1 cellular context compared by ENCODE assay signal in the genomic region with DNA sequence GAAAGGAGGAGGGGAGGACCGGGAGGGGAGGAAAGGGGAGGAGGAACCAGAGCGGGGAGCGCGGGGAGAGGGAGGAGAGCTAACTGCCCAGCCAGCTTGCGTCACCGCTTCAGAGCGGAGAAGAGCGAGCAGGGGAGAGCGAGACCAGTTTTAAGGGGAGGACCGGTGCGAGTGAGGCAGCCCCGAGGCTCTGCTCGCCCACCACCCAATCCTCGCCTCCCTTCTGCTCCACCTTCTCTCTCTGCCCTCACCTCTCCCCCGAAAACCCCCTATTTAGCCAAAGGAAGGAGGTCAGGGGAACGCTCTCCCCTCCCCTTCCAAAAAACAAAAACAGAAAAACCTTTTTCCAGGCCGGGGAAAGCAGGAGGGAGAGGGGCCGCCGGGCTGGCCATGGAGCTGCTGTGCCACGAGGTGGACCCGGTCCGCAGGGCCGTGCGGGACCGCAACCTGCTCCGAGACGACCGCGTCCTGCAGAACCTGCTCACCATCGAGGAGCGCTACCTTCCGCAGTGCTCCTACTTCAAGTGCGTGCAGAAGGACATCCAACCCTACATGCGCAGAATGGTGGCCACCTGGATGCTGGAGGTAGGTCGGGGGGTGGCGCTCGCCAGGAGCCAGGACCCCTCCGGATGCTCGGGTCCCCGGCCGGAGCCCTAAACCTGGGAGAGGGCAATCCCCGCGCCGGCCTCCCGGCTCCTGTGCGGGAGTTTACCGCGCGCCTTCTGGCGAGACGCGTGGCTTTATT.
TF ChIP-seq lines count a peak whose summit lies in the region.

Gene CCND2 (plus strand): TSS at position 112 of the 745 bp plus-strand sequence. CDS start 279 bp downstream, at position 391.

TF ChIP-seq in HEK293, 187 proteins besides CTCF, POLR2A, EP300 and RAD21 (continued from another document and continues in another):
- TF ChIP-seq KLF16 (tag by site-specific recombination; IDR thresholded peaks at IDR 0.05) (peak; percentile 87; the same call in 1 of the 2 replicates), BCL11B (tag by site-specific recombination; IDR thresholded peaks at IDR 0.05; ENCODE audit: low read depth) (no peak), ZNF626 (tag by site-specific recombination; IDR thresholded peaks at IDR 0.05) (no peak), ZBTB1 (tag by site-specific recombination; IDR thresholded peaks at IDR 0.05) (0 out of 2 replicates have a peak, but pooled peaks have one; percentile 10), ZFP37 (tag by site-specific recombination; IDR thresholded peaks at IDR 0.05) (no peak; the same call in 1 of the 2 replicates), ZNF473 (tag by site-specific recombination; IDR thresholded peaks at IDR 0.05) (no peak), ZNF76 (tag by site-specific recombination; IDR thresholded peaks at IDR 0.05; ENCODE audit: borderline replicate concordance, low read depth) (peak; percentile 46; the same call in 1 of the 2 replicates), ZNF2 (tag by site-specific recombination; IDR thresholded peaks at IDR 0.05) (peak; percentile 76), ZNF223 (tag by site-specific recombination; IDR thresholded peaks at IDR 0.05) (no peak), ZNF704 (tag by site-specific recombination; IDR thresholded peaks at IDR 0.05) (no peak), ZNF416 (tag by site-specific recombination; IDR thresholded peaks at IDR 0.05) (no peak), ZNF140 (tag by site-specific recombination; IDR thresholded peaks at IDR 0.05) (no peak), ZNF701 (tag by site-specific recombination; IDR thresholded peaks at IDR 0.05) (no peak), ZNF155 (tag by site-specific recombination; IDR thresholded peaks at IDR 0.05) (no peak), GLIS2 (tag by site-specific recombination; IDR thresholded peaks at IDR 0.05) (peak; percentile 97), ZNF114 (tag by site-specific recombination; IDR thresholded peaks at IDR 0.05) (no peak), OVOL3 (tag by site-specific recombination; IDR thresholded peaks at IDR 0.05) (no peak), REST (tag by site-specific recombination; IDR thresholded peaks at IDR 0.05) (peak; percentile 36; the same call in 1 of the 2 replicates), ZNF404 (tag by site-specific recombination; IDR thresholded peaks at IDR 0.05) (no peak), ZNF514 (tag by site-specific recombination; IDR thresholded peaks at IDR 0.05) (no peak), FEZF1 (tag by site-specific recombination; IDR thresholded peaks at IDR 0.05) (no peak), ZNF629 (tag by site-specific recombination; IDR thresholded peaks at IDR 0.05) (peak; percentile 89), ZNF501 (tag by site-specific recombination; IDR thresholded peaks at IDR 0.05) (peak; percentile 52), ZNF239 (tag by site-specific recombination; IDR thresholded peaks at IDR 0.05) (no peak), GLI4 (tag by site-specific recombination; IDR thresholded peaks at IDR 0.05) (no peak), ZNF138 (tag by site-specific recombination; IDR thresholded peaks at IDR 0.05; ENCODE audit: borderline replicate concordance) (no peak), ZNF561 (tag by site-specific recombination; IDR thresholded peaks at IDR 0.05; ENCODE audit: borderline replicate concordance) (peak; percentile 47; the same call in 1 of the 2 replicates), ZNF274 (IDR thresholded peaks at IDR 0.05; ENCODE audit: low read length) (no peak), ZNF274 (tag by site-specific recombination; IDR thresholded peaks at IDR 0.05; ENCODE audit: borderline replicate concordance) (no peak), ZNF660 (tag by site-specific recombination; IDR thresholded peaks at IDR 0.05) (no peak), PRDM4 (tag by site-specific recombination; IDR thresholded peaks at IDR 0.05) (peak; percentile 63), ZNF175 (tag by site-specific recombination; IDR thresholded peaks at IDR 0.05) (no peak), RBAK (tag by site-specific recombination; IDR thresholded peaks at IDR 0.05) (no peak), ZNF544 (tag by site-specific recombination; IDR thresholded peaks at IDR 0.05) (no peak), ZBTB7A (tag by site-specific recombination; IDR thresholded peaks at IDR 0.05; ENCODE audit: low read depth) (peak; percentile 48; the same call in 1 of the 2 replicates), ZNF510 (tag by site-specific recombination; IDR thresholded peaks at IDR 0.05; ENCODE audit: insufficient replicate concordance) (no peak), ZNF174 (tag by site-specific recombination; IDR thresholded peaks at IDR 0.05) (no peak), ZNF529 (tag by site-specific recombination; IDR thresholded peaks at IDR 0.05; ENCODE audit: insufficient replicate concordance) (no peak)
- TF ChIP-seq, protein P1, sequence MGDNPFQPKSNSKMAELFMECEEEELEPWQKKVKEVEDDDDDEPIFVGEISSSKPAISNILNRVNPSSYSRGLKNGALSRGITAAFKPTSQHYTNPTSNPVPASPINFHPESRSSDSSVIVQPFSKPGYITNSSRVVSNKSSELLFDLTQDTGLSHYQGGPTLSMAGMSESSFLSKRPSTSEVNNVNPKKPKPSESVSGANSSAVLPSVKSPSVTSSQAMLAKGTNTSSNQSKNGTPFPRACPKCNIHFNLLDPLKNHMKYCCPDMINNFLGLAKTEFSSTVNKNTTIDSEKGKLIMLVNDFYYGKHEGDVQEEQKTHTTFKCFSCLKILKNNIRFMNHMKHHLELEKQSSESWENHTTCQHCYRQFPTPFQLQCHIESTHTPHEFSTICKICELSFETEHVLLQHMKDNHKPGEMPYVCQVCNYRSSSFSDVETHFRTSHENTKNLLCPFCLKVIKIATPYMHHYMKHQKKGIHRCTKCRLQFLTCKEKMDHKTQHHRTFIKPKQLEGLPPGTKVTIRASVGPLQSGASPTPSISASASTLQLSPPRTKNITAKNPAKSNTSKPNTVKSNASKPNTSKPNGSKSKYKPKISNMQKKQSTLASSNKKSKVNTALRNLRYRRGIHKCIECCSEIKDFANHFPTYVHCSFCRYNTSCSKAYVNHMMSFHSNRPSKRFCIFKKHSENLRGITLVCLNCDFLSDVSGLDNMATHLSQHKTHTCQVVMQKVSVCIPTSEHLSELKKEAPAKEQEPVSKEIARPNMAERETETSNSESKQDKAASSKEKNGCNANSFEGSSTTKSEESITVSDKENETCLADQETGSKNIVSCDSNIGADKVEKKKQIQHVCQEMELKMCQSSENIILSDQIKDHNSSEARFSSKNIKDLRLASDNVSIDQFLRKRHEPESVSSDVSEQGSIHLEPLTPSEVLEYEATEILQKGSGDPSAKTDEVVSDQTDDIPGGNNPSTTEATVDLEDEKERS (tag by site-specific recombination; IDR thresholded peaks at IDR 0.05) = no peak
- TF ChIP-seq, protein P2, sequence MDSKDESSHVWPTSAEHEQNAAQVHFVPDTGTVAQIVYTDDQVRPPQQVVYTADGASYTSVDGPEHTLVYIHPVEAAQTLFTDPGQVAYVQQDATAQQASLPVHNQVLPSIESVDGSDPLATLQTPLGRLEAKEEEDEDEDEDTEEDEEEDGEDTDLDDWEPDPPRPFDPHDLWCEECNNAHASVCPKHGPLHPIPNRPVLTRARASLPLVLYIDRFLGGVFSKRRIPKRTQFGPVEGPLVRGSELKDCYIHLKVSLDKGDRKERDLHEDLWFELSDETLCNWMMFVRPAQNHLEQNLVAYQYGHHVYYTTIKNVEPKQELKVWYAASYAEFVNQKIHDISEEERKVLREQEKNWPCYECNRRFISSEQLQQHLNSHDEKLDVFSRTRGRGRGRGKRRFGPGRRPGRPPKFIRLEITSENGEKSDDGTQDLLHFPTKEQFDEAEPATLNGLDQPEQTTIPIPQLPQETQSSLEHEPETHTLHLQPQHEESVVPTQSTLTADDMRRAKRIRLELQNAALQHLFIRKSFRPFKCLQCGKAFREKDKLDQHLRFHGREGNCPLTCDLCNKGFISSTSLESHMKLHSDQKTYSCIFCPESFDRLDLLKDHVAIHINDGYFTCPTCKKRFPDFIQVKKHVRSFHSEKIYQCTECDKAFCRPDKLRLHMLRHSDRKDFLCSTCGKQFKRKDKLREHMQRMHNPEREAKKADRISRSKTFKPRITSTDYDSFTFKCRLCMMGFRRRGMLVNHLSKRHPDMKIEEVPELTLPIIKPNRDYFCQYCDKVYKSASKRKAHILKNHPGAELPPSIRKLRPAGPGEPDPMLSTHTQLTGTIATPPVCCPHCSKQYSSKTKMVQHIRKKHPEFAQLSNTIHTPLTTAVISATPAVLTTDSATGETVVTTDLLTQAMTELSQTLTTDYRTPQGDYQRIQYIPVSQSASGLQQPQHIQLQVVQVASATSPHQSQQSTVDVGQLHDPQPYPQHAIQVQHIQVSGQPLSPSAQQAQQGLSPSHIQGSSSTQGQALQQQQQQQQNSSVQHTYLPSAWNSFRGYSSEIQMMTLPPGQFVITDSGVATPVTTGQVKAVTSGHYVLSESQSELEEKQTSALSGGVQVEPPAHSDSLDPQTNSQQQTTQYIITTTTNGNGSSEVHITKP (tag by site-specific recombination; IDR thresholded peaks at IDR 0.05) = peak; percentile 89
- TF ChIP-seq, protein P3, sequence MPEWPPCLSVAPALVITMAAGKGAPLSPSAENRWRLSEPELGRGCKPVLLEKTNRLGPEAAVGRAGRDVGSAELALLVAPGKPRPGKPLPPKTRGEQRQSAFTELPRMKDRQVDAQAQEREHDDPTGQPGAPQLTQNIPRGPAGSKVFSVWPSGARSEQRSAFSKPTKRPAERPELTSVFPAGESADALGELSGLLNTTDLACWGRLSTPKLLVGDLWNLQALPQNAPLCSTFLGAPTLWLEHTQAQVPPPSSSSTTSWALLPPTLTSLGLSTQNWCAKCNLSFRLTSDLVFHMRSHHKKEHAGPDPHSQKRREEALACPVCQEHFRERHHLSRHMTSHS (tag by site-specific recombination; IDR thresholded peaks at IDR 0.05) = no peak
- TF ChIP-seq, protein P4, sequence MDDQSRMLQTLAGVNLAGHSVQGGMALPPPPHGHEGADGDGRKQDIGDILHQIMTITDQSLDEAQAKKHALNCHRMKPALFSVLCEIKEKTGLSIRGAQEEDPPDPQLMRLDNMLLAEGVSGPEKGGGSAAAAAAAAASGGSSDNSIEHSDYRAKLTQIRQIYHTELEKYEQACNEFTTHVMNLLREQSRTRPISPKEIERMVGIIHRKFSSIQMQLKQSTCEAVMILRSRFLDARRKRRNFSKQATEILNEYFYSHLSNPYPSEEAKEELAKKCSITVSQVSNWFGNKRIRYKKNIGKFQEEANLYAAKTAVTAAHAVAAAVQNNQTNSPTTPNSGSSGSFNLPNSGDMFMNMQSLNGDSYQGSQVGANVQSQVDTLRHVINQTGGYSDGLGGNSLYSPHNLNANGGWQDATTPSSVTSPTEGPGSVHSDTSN (CRISPR knock-in tag; IDR thresholded peaks at IDR 0.05) = no peak
- TF ChIP-seq, protein P5, sequence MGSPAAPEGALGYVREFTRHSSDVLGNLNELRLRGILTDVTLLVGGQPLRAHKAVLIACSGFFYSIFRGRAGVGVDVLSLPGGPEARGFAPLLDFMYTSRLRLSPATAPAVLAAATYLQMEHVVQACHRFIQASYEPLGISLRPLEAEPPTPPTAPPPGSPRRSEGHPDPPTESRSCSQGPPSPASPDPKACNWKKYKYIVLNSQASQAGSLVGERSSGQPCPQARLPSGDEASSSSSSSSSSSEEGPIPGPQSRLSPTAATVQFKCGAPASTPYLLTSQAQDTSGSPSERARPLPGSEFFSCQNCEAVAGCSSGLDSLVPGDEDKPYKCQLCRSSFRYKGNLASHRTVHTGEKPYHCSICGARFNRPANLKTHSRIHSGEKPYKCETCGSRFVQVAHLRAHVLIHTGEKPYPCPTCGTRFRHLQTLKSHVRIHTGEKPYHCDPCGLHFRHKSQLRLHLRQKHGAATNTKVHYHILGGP (tag by site-specific recombination; IDR thresholded peaks at IDR 0.05) = no peak
